ENCODE assay signal across 1 cellular context in the genomic region with DNA sequence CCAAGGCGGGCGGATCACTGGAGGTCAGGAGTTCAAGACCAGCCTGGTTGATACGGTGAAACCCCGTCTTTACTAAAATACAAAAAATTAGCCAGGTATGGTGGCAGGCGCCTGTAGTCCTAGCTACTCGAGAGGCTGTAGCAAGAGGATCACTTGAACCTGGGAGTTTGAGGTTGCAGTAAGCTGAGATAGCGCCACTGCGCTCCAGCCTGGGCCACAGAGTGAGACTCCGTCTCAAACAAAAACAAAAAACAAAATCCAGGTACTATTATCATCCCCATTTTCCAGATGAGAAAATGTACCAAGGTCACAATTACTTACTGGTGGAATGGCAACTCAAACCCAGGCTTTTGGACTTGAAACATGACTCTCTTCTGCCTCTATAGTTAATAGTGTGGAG.
TF ChIP-seq lines count a peak whose summit lies in the region.

No MANE protein-coding gene starts in this region.

TF ChIP-seq in WTC11, 78 proteins besides CTCF, POLR2A, EP300 and RAD21 (continued from another document):
- TF ChIP-seq, protein P1, sequence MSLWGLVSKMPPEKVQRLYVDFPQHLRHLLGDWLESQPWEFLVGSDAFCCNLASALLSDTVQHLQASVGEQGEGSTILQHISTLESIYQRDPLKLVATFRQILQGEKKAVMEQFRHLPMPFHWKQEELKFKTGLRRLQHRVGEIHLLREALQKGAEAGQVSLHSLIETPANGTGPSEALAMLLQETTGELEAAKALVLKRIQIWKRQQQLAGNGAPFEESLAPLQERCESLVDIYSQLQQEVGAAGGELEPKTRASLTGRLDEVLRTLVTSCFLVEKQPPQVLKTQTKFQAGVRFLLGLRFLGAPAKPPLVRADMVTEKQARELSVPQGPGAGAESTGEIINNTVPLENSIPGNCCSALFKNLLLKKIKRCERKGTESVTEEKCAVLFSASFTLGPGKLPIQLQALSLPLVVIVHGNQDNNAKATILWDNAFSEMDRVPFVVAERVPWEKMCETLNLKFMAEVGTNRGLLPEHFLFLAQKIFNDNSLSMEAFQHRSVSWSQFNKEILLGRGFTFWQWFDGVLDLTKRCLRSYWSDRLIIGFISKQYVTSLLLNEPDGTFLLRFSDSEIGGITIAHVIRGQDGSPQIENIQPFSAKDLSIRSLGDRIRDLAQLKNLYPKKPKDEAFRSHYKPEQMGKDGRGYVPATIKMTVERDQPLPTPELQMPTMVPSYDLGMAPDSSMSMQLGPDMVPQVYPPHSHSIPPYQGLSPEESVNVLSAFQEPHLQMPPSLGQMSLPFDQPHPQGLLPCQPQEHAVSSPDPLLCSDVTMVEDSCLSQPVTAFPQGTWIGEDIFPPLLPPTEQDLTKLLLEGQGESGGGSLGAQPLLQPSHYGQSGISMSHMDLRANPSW (CRISPR knock-in tag; conservative IDR thresholded peaks at IDR 0.05; ENCODE audit: low read depth), result no peak
- no peak for TF ChIP-seq MXD4 (CRISPR knock-in tag; IDR thresholded peaks at IDR 0.05; ENCODE audit: borderline replicate concordance)
- no peak for TF ChIP-seq GABPB1 (CRISPR knock-in tag; IDR thresholded peaks at IDR 0.05)
- TF ChIP-seq, protein P2, sequence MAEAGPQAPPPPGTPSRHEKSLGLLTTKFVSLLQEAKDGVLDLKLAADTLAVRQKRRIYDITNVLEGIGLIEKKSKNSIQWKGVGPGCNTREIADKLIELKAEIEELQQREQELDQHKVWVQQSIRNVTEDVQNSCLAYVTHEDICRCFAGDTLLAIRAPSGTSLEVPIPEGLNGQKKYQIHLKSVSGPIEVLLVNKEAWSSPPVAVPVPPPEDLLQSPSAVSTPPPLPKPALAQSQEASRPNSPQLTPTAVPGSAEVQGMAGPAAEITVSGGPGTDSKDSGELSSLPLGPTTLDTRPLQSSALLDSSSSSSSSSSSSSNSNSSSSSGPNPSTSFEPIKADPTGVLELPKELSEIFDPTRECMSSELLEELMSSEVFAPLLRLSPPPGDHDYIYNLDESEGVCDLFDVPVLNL (CRISPR knock-in tag; IDR thresholded peaks at IDR 0.05; ENCODE audit: borderline replicate concordance, low read depth), result no peak
- no peak for TF ChIP-seq ZNF416 (CRISPR knock-in tag; IDR thresholded peaks at IDR 0.05)
- TF ChIP-seq GRHL2 (CRISPR knock-in tag; IDR thresholded peaks at IDR 0.05; ENCODE audit: insufficient replicate concordance, severe bottlenecking), result no peak
- TF ChIP-seq, protein P3, sequence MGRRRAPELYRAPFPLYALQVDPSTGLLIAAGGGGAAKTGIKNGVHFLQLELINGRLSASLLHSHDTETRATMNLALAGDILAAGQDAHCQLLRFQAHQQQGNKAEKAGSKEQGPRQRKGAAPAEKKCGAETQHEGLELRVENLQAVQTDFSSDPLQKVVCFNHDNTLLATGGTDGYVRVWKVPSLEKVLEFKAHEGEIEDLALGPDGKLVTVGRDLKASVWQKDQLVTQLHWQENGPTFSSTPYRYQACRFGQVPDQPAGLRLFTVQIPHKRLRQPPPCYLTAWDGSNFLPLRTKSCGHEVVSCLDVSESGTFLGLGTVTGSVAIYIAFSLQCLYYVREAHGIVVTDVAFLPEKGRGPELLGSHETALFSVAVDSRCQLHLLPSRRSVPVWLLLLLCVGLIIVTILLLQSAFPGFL (CRISPR knock-in tag; IDR thresholded peaks at IDR 0.05; ENCODE audit: borderline replicate concordance), result no peak
- TF ChIP-seq, protein P4, sequence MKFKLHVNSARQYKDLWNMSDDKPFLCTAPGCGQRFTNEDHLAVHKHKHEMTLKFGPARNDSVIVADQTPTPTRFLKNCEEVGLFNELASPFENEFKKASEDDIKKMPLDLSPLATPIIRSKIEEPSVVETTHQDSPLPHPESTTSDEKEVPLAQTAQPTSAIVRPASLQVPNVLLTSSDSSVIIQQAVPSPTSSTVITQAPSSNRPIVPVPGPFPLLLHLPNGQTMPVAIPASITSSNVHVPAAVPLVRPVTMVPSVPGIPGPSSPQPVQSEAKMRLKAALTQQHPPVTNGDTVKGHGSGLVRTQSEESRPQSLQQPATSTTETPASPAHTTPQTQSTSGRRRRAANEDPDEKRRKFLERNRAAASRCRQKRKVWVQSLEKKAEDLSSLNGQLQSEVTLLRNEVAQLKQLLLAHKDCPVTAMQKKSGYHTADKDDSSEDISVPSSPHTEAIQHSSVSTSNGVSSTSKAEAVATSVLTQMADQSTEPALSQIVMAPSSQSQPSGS (CRISPR knock-in tag; IDR thresholded peaks at IDR 0.05; ENCODE audit: borderline replicate concordance, low read depth), result no peak
- TF ChIP-seq, protein P5, sequence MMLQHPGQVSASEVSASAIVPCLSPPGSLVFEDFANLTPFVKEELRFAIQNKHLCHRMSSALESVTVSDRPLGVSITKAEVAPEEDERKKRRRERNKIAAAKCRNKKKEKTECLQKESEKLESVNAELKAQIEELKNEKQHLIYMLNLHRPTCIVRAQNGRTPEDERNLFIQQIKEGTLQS (CRISPR knock-in tag; conservative IDR thresholded peaks at IDR 0.05), result no peak
- TF ChIP-seq ZNF263 (CRISPR knock-in tag; IDR thresholded peaks at IDR 0.05; ENCODE audit: low read depth), result no peak
